10 cellular contexts compared by ENCODE assay signal in genomic region chr22:44181912-44182590, GRCh38. TPM values are rescaled to one million over a fixed set of nuclear protein-coding genes. Genes with fewer than 3 reads are reported as not detected.
DNase-seq lines count a peak whose midpoint lies in the region; ATAC-seq, FAIRE-seq and TF ChIP-seq lines count a peak whose summit lies in the region.
"Had no signal": no experiment of that assay in that cellular context is flagged by ENCODE, and none has a peak within 500 bp of the region (broad histone marks: within the 10 kb centered on the region; RNA-seq: fewer than 3 reads in every experiment).

No MANE protein-coding gene starts in this region.

- WGBS in small intestine, 3 donors: 58 to 68% (median 67%) methylated on average over 17 of the region's 17 CpGs
- WGBS in SK-N-SH (ENCODE audit: low lambda C conversion rate): 88% methylated on average over 3 of the region's 17 CpGs

- peak; percentile 10 for DNase-seq in T follicular helper cell (ENCODE audit: low read depth)
- no peak for DNase-seq in effector memory CD4-positive, alpha-beta T cell
- no peak for DNase-seq in small intestine
- no peak for DNase-seq in NCI-H748 (lab: John Stamatoyannopoulos, UW; ENCODE audit: unreplicated experiment)
- no peak for DNase-seq in dermis blood vessel endothelial cell
- no peak for DNase-seq in SK-N-SH

- no peak for TF ChIP-seq EP300 in SK-N-SH (IDR thresholded peaks at IDR 0.05; ENCODE audit: borderline replicate concordance in 1 of 2, low read depth in 1 of 2, low read length in 1 of 2)

- H3K4me1 ChIP-seq in effector memory CD4-positive, alpha-beta T cell (ENCODE audit: control insufficient read depth, insufficient read depth, low read length, poor library complexity, severe bottlenecking): peaks cover 14% of the 10 kb centered on the region
- H3K4me1 ChIP-seq in small intestine (ENCODE audit: control insufficient read depth in 2 of 2, insufficient read depth in 1 of 2, low read depth in 1 of 2, low read length in 1 of 2): no peaks in the 10 kb centered on the region
- H3K4me1 ChIP-seq in SK-N-SH (ENCODE audit: control insufficient read depth in 1 of 2, insufficient read depth in 2 of 2, low read depth in 1 of 2, low read length in 1 of 2): no peaks in the 10 kb centered on the region; a peak in 1 of 4 replicates

- H3K4me2 ChIP-seq in SK-N-SH: no peak overlapping the region

- H3K9ac ChIP-seq in SK-N-SH: no peak overlapping the region

- H3K27me3 ChIP-seq in effector memory CD4-positive, alpha-beta T cell (replicated peaks; ENCODE audit: control insufficient read depth, insufficient read depth, low read length, poor library complexity, severe bottlenecking): no peaks in the 10 kb centered on the region
- H3K27me3 ChIP-seq in small intestine (ENCODE audit: control insufficient read depth in 2 of 2, insufficient read depth in 2 of 2, low read length in 2 of 2): no peaks in the 10 kb centered on the region
- no peaks in the 10 kb centered on the region for H3K27me3 ChIP-seq in SK-N-SH (ENCODE audit: insufficient read depth)

- ATAC-seq in GM18861 (IDR thresholded peaks at IDR 0.05; ENCODE audit: unreplicated experiment): no peak

- H3K4me3 ChIP-seq in effector memory CD4-positive, alpha-beta T cell (ENCODE audit: insufficient read depth, low read depth, low read length, poor library complexity, severe bottlenecking): peak overlapping the region; percentile 85
- H3K4me3 ChIP-seq in small intestine (ENCODE audit: low read depth in 1 of 2, low read length in 2 of 2) (peak overlapping the region; percentile 43 to 55), SK-N-SH (ENCODE audit: low read depth in 2 of 2, low read length in 1 of 2) (no peak overlapping the region)

- H4K20me1 ChIP-seq in SK-N-SH (ENCODE audit: insufficient read depth): no peaks in the 10 kb centered on the region

- peak overlapping the region; percentile 81 for H3K27ac ChIP-seq in effector memory CD4-positive, alpha-beta T cell (ENCODE audit: insufficient read depth, low read length, poor library complexity, severe bottlenecking)
- H3K27ac ChIP-seq in small intestine (ENCODE audit: low read depth in 1 of 2, low read length in 1 of 2) (peak overlapping the region; percentile 63 to 73), SK-N-SH (ENCODE audit: low read depth in 2 of 2, low read length in 1 of 2) (no peak overlapping the region)

- POLR2A ChIA-PET in SK-N-SH (lab: Yijun Ruan, JAX): no interaction called here

- no peaks in the 10 kb centered on the region for H3K79me2 ChIP-seq in SK-N-SH (ENCODE audit: insufficient read depth)

- CTCF ChIA-PET in SK-N-SH (lab: Yijun Ruan, JAX): interaction anchor here (1.3 to 1.8 kb wide), 2 partner anchors 71 to 101 kb away, joined by 3 to 6 read pairs; no protein-coding TSS in a partner anchor

- H2AFZ ChIP-seq in SK-N-SH (ENCODE audit: low read depth): no peak overlapping the region

- peaks cover 6% of the 10 kb centered on the region for H3K36me3 ChIP-seq in effector memory CD4-positive, alpha-beta T cell (ENCODE audit: control insufficient read depth, insufficient read depth, low read length)
- H3K36me3 ChIP-seq in small intestine (ENCODE audit: control insufficient read depth in 2 of 2, insufficient read depth in 2 of 2, low read length in 2 of 2) (no peaks in the 10 kb centered on the region), SK-N-SH (replicated peaks in 1 of 2; ENCODE audit: control insufficient read depth in 1 of 2, insufficient read depth in 2 of 2, low read length in 1 of 2) (no peaks in the 10 kb centered on the region)

- H3K9me3 ChIP-seq in effector memory CD4-positive, alpha-beta T cell (ENCODE audit: control insufficient read depth, low read length): no peaks in the 10 kb centered on the region
- H3K9me3 ChIP-seq in small intestine (ENCODE audit: control insufficient read depth, low read depth) (no peaks in the 10 kb centered on the region), SK-N-SH (no peaks in the 10 kb centered on the region)

- TF ChIP-seq CTCF in GM12874 (IDR thresholded peaks at IDR 0.05; ENCODE audit: insufficient read depth, low read depth, low read length): peak; percentile 9; the same call in 1 of the 2 replicates
- TF ChIP-seq CTCF in SK-N-SH (IDR thresholded peaks at IDR 0.05): no peak

- H3K9me2 ChIP-seq in SK-N-SH: no peaks in the 10 kb centered on the region

- no peak for TF ChIP-seq RAD21 in SK-N-SH (IDR thresholded peaks at IDR 0.05; ENCODE audit: low read length)

- H3F3A ChIP-seq in SK-N-SH (replicated peaks; ENCODE audit: insufficient read depth): peaks cover 9% of the 10 kb centered on the region

- FAIRE-seq in small intestine (lab: Jason Lieb, UNC): no peak

TF ChIP-seq in SK-N-SH, 30 proteins besides CTCF, POLR2A, EP300 and RAD21 (continues in another document):
- TF ChIP-seq NRF1 (IDR thresholded peaks at IDR 0.05; ENCODE audit: low read depth, low read length) (no peak), RFX5 (IDR thresholded peaks at IDR 0.05; ENCODE audit: low read length) (no peak), FOXM1 (IDR thresholded peaks at IDR 0.05; ENCODE audit: low read depth) (no peak), REST (IDR thresholded peaks at IDR 0.05; ENCODE audit: low read depth, low read length) (no peak), FOSL2 (IDR thresholded peaks at IDR 0.05; ENCODE audit: borderline replicate concordance, low read depth) (no peak), USF2 (IDR thresholded peaks at IDR 0.05; ENCODE audit: borderline replicate concordance, low read depth, low read length) (no peak), MAX (IDR thresholded peaks at IDR 0.05; ENCODE audit: low read depth) (no peak), PBX3 (IDR thresholded peaks at IDR 0.05) (no peak), ZBTB33 (IDR thresholded peaks at IDR 0.05; ENCODE audit: borderline replicate concordance, low read depth) (no peak), RCOR1 (IDR thresholded peaks at IDR 0.05; ENCODE audit: low read length) (no peak), RXRA (IDR thresholded peaks at IDR 0.05; ENCODE audit: borderline replicate concordance, low read depth) (no peak), MEF2A (IDR thresholded peaks at IDR 0.05; ENCODE audit: borderline replicate concordance, low read depth) (no peak)

RNA-seq across cellular contexts. Expression of gene PARVG, which starts 1.3 kb away (rescaled TPM):
- polyA plus RNA-seq in small intestine (1 to 10 TPM; 1.1 to 7.0 (median 5.7) TPM), SK-N-SH (2012; rRNA removed) (0.05 TPM in 1 of 2 replicates, not detected in the other)
- 0.34 and 0.51 TPM in 2 replicates for total RNA-seq in dermis blood vessel endothelial cell
- polyA plus RNA-seq in SK-N-SH (2012; cell fraction: cytosol; rRNA removed): not detected in 2 replicates
- 0.04 TPM in 1 of 2 replicates, not detected in the other for polyA plus RNA-seq in SK-N-SH (2012; cell fraction: nucleus; rRNA removed)
- total RNA-seq: G401 had no signal
- polyA plus RNA-seq: neural cell had no signal

Comparison
In these comparisons a context has a peak if more than half of its experiments do, and no peak if none do; other contexts are left out.
1. H3K27ac ChIP-seq: peak in effector memory CD4-positive, alpha-beta T cell (single experiment) and small intestine (2 of 2); none in SK-N-SH (0 of 2).
2. H3K4me3 ChIP-seq: peak in effector memory CD4-positive, alpha-beta T cell (single experiment) and small intestine (2 of 2); none in SK-N-SH (0 of 2).